ENCODE assay signal across 8 cellular contexts in the genomic region with DNA sequence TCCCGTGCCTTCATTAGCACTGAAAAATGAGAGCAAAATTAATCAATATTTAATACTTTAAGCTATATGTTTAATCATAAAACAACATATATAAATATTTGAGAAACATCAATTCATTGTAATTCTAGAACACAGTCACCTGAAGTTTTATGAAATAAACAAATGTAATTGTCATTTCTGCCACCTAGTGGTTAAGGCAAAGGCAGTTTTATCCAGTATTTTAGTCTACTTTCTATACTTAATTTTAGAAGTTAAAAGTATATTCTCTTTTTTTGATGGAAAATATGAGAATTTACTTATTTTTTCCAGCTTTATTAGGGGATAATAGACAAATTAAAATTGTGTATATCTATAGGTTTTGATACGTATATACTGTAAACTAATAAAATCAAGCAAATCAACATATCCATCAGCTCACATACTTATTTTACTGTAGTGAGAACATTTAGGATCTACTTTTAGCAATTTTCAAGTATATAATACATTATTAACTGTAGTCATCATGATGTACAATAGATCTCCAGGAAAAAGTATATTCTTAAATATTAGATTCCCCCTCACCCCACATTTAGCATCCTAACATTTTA. TPM values are rescaled to one million over a fixed set of nuclear protein-coding genes. Genes with fewer than 3 reads are reported as not detected.
DNase-seq lines count a peak whose midpoint lies in the region; FAIRE-seq and TF ChIP-seq lines count a peak whose summit lies in the region.

No MANE protein-coding gene starts in this region.

- peaks cover 0 to 47% of the 10 kb centered on the region in 2 donors for H3K36me3 ChIP-seq in vagina

- TF ChIP-seq CTCF in GM10266 (IDR thresholded peaks at IDR 0.05; ENCODE audit: control insufficient read depth, insufficient read depth, low read depth, missing control alignments): peak; percentile 50
- peak; percentile 78 for TF ChIP-seq CTCF in glutamatergic neuron (IDR thresholded peaks at IDR 0.05; ENCODE audit: partially characterized antibody, unreplicated experiment)
- TF ChIP-seq CTCF in vagina (IDR thresholded peaks at IDR 0.05): peak; percentile 11 to 46 (median 23)

- no peaks in the 10 kb centered on the region for H3K9me3 ChIP-seq in vagina

- no peaks in the 10 kb centered on the region for H3K4me1 Mint-ChIP-seq in glutamatergic neuron (ENCODE audit: low read depth, unreplicated experiment)

- peak; percentile 99 for FAIRE-seq in A204.1 (lab: Jason Lieb, UNC)
- peak; percentile 91 for FAIRE-seq in RCC 7860 (lab: Jason Lieb, UNC)

- TF ChIP-seq POLR2A in vagina (IDR thresholded peaks at IDR 0.05): no peak

- no peak overlapping the region for H3K27ac ChIP-seq in vagina

- H3K27me3 Mint-ChIP-seq in glutamatergic neuron (ENCODE audit: unreplicated experiment): no peaks in the 10 kb centered on the region

- no peaks in the 10 kb centered on the region for H3K4me1 ChIP-seq in vagina

- intact Hi-C loops in vagina (cut with DNase I): no loop called here

- no peaks in the 10 kb centered on the region for H3K36me3 Mint-ChIP-seq in glutamatergic neuron (ENCODE audit: unreplicated experiment)

- no peak overlapping the region for H3K4me3 ChIP-seq in vagina

- no peak overlapping the region for H3K27ac Mint-ChIP-seq in glutamatergic neuron (ENCODE audit: unreplicated experiment)

- no peaks in the 10 kb centered on the region for H3K27me3 ChIP-seq in vagina

- no peak overlapping the region for H3K4me3 Mint-ChIP-seq in glutamatergic neuron (ENCODE audit: unreplicated experiment)

- no peak for DNase-seq in GM10266 (ENCODE audit: extremely low spot score)
- DNase-seq in RCC 7860 (ENCODE audit: low spot score): peak; percentile 31
- DNase-seq in glutamatergic neuron: no peak
- no peak for DNase-seq in vagina (ENCODE audit: extremely low spot score in 2 of 2)
- DNase-seq in dedifferentiated amniotic fluid mesenchymal stem cell (ENCODE audit: extremely low spot score): no peak
- DNase-seq in HPDE6-E6E7 (ENCODE audit: extremely low spot score): no peak
- DNase-seq in stimulated activated CD4-positive, alpha-beta T cell treated with anti-CD3 and anti-CD28 coated beads, Interleukin-4, amount 100 ng/mL, for 1 hour: no peak

- peaks cover 1% of the 10 kb centered on the region for H3K9me3 Mint-ChIP-seq in glutamatergic neuron (ENCODE audit: unreplicated experiment)

RNA-seq across cellular contexts. Expression of gene PCGF6, which starts 16.9 kb away (rescaled TPM):
- 7.4 TPM for total RNA-seq in glutamatergic neuron (ENCODE audit: unreplicated experiment)
- total RNA-seq in vagina: 8.3 TPM

RNA-seq across cellular contexts. Expression of gene TAF5, which starts 33.7 kb away (rescaled TPM):
- total RNA-seq in glutamatergic neuron (ENCODE audit: unreplicated experiment) (6.9 TPM), vagina (4.4 TPM)

RNA-seq across cellular contexts. Expression of gene INA, which starts 57.1 kb away (rescaled TPM):
- total RNA-seq in glutamatergic neuron (ENCODE audit: unreplicated experiment): 625 TPM
- total RNA-seq in vagina: 3.9 TPM

Comparison
In these comparisons a context has a peak if more than half of its experiments do, and no peak if none do; other contexts are left out.
1. CTCF ChIP-seq: peak in every context shown above with its lines; median percentile 78 in glutamatergic neuron; 50 in GM10266; 23 in vagina.
2. RNA of gene INA, which starts 57.1 kb away (total RNA-seq): 625 TPM in glutamatergic neuron (single experiment); 3.9 TPM in vagina (single experiment); every median in the first group is over 100 times any median in the second.